ENCODE assay signal across 21 cellular contexts in genomic region chr5:149391524-149391923, GRCh38. TPM values are rescaled to one million over a fixed set of nuclear protein-coding genes. Genes with fewer than 3 reads are reported as not detected.
DNase-seq lines count a peak whose midpoint lies in the region; ATAC-seq and TF ChIP-seq lines count a peak whose summit lies in the region.
"Had no signal": no experiment of that assay in that cellular context is flagged by ENCODE, and none has a peak within 500 bp of the region (broad histone marks: within the 10 kb centered on the region; RNA-seq: fewer than 3 reads in every experiment).

No MANE protein-coding gene starts in this region.

- H3K4me1 Mint-ChIP-seq in type B pancreatic cell (ENCODE audit: unreplicated experiment): peaks cover 4% of the 10 kb centered on the region
- H3K4me1 Mint-ChIP-seq: CD4-positive, alpha-beta memory T cell; GM23338 had no signal

- H3K4me1 ChIP-seq in heart right ventricle: peaks cover 0 to 46% (median 31%) of the 10 kb centered on the region in 9 donors
- peaks cover 0 to 26% (median 3%) of the 10 kb centered on the region in 3 donors for H3K4me1 ChIP-seq in esophagus squamous epithelium
- H3K4me1 ChIP-seq: BLaER1 had no signal

- WGBS in heart right ventricle, 2 donors: 67% methylated on average over 6 of the region's 6 CpGs
- whole genome bisulfite sequencing in esophagus squamous epithelium, 2 donors: 77 to 100% methylated on average over 2 to 6 of the region's 6 CpGs

- TF ChIP-seq CTCF in heart right ventricle (IDR thresholded peaks at IDR 0.05) (no peak), esophagus squamous epithelium (IDR thresholded peaks at IDR 0.05) (no peak), type B pancreatic cell (conservative IDR thresholded peaks at IDR 0.05) (no peak)

- intact Hi-C loops in heart right ventricle (cut with DNase I) (loop anchor here in 1 of 10 donors (2.0 kb wide), 1 partner anchor 17 kb away; no protein-coding TSS in a partner anchor), Right ventricle myocardium superior (cut with DNase I) (no loop called here), esophagus squamous epithelium (cut with DNase I) (no loop called here), posterior vena cava (cut with DNase I) (no loop called here)

- H3K27ac ChIP-seq in heart right ventricle (peak overlapping the region in 6 of 10 donors; percentile 5 to 48 (median 26)), esophagus squamous epithelium (peak overlapping the region in 3 of 4 donors; percentile 55 to 83 (median 72)), substantia nigra (ENCODE audit: low read depth, low read length, poor library complexity, severe bottlenecking) (no peak overlapping the region)
- H3K27ac ChIP-seq: BLaER1 had no signal

- H3K36me3 ChIP-seq in heart right ventricle (no peaks in the 10 kb centered on the region), esophagus squamous epithelium (no peaks in the 10 kb centered on the region)
- H3K36me3 ChIP-seq: BLaER1 had no signal

- ATAC-seq in heart right ventricle (peak in 1 of 8 donors; percentile 5), Right ventricle myocardium superior (ENCODE audit: poor library complexity) (no peak)
- ATAC-seq: GM23338 had no signal

- H3K27me3 Mint-ChIP-seq in type B pancreatic cell: no peaks in the 10 kb centered on the region

- DNase-seq in heart right ventricle (no peak), Right ventricle myocardium superior (no peak), esophagus squamous epithelium (lab: John Stamatoyannopoulos, UW) (no peak), posterior vena cava (ENCODE audit: low spot score) (peak; percentile 58), type B pancreatic cell (ENCODE audit: extremely low spot score, unreplicated experiment) (no peak), substantia nigra (lab: John Stamatoyannopoulos, UW) (no peak), A172 (ENCODE audit: low spot score) (no peak), HPDE6-E6E7 (ENCODE audit: extremely low spot score) (no peak)
- DNase-seq: CD4-positive, alpha-beta memory T cell; DMS153; GDM1; HCEC 1CT; KBM-7; NCI-H1105; NCI-H2081; OCI-M1 had no signal

- H3K9me3 Mint-ChIP-seq in type B pancreatic cell: no peaks in the 10 kb centered on the region
- H3K9me3 Mint-ChIP-seq: CD4-positive, alpha-beta memory T cell; GM23338 had no signal

- H3K27me3 ChIP-seq in heart right ventricle (no peaks in the 10 kb centered on the region), esophagus squamous epithelium (no peaks in the 10 kb centered on the region)
- H3K27me3 ChIP-seq: BLaER1 had no signal

- H3K9me3 ChIP-seq in heart right ventricle (no peaks in the 10 kb centered on the region), esophagus squamous epithelium (no peaks in the 10 kb centered on the region)
- H3K9me3 ChIP-seq: BLaER1 had no signal

- peak overlapping the region; percentile 39 for H3K27ac Mint-ChIP-seq in type B pancreatic cell
- H3K27ac Mint-ChIP-seq: CD4-positive, alpha-beta memory T cell; GM23338 had no signal

- no peak for TF ChIP-seq POLR2A in esophagus squamous epithelium (IDR thresholded peaks at IDR 0.05)

- no peak overlapping the region for H3K4me3 Mint-ChIP-seq in type B pancreatic cell
- H3K4me3 Mint-ChIP-seq: CD4-positive, alpha-beta memory T cell; GM23338 had no signal

- H3K36me3 Mint-ChIP-seq in type B pancreatic cell: no peaks in the 10 kb centered on the region
- H3K36me3 Mint-ChIP-seq: CD4-positive, alpha-beta memory T cell had no signal

- H3K4me3 ChIP-seq in heart right ventricle (no peak overlapping the region), esophagus squamous epithelium (no peak overlapping the region)
- H3K4me3 ChIP-seq: BLaER1, GM23338 had no signal

RNA-seq across cellular contexts. Expression of gene IL17B, which starts 12.4 kb away (rescaled TPM):
- under 1 TPM in 2 of 10 donors, not detected in 8; 0.44 to 0.83 TPM for total RNA-seq in heart right ventricle
- under 1 TPM in 1 of 2 donors, not detected in 1; 0.57 TPM for polyA plus RNA-seq in heart right ventricle
- total RNA-seq in Right ventricle myocardium superior: not detected
- 1 to 10 TPM in 3 of 4 donors, not detected in 1; 2.0 to 2.5 (median 2.1) TPM for total RNA-seq in esophagus squamous epithelium
- total RNA-seq in posterior vena cava: 10 to 100 TPM in 1 of 2 donors, 1 to 10 TPM in 1; 8.5 to 15.2 TPM
- total RNA-seq in type B pancreatic cell (ENCODE audit: low replicate concordance): 0.46 TPM in 1 of 2 replicates, not detected in the other
- total RNA-seq in A172 (2014; rRNA removed; shearing (Covaris generic)): not detected in 2 replicates
- total RNA-seq: A673; CD4-positive, alpha-beta memory T cell; Daoy; GM23338; NCI-H460 had no signal
- polyA plus RNA-seq: CD4-positive, alpha-beta memory T cell; GM23338 had no signal

RNA-seq across cellular contexts. Expression of gene PCYOX1L, which starts 33.7 kb away (rescaled TPM):
- total RNA-seq in heart right ventricle: 1 to 10 TPM; 2.6 to 5.5 (median 4.0) TPM
- polyA plus RNA-seq in heart right ventricle: 1 to 10 TPM; 4.5 to 6.2 TPM
- total RNA-seq in Right ventricle myocardium superior: 2.0 TPM
- 1 to 10 TPM; 2.1 to 4.6 (median 3.1) TPM for total RNA-seq in esophagus squamous epithelium
- 1 to 10 TPM; 3.1 to 5.6 TPM for total RNA-seq in posterior vena cava
- 8.2 and 18.5 TPM in 2 replicates for total RNA-seq in type B pancreatic cell (ENCODE audit: low replicate concordance)
- 15.7 and 19.7 TPM in 2 replicates for total RNA-seq in A172 (2014; rRNA removed; shearing (Covaris generic))

RNA-seq across cellular contexts. Expression of gene GRPEL2, which starts 46.2 kb away (rescaled TPM):
- total RNA-seq in heart right ventricle (10 to 100 TPM in 6 of 10 donors, 1 to 10 TPM in 4; 8.1 to 13.4 (median 10.2) TPM), Right ventricle myocardium superior (9.0 TPM), esophagus squamous epithelium (10 to 100 TPM; 23.1 to 43.3 (median 27.1) TPM), posterior vena cava (10 to 100 TPM; 13.1 to 16.0 TPM), type B pancreatic cell (ENCODE audit: low replicate concordance) (19.1 and 22.6 TPM in 2 replicates)
- polyA plus RNA-seq in heart right ventricle: 1 to 10 TPM; 4.8 to 9.5 TPM
- total RNA-seq in A172 (2014; rRNA removed; shearing (Covaris generic)): 23.3 and 28.3 TPM in 2 replicates
